ENCODE assay signal across 1 cellular context in genomic region chr13:25286308-25286968, GRCh38.
TF ChIP-seq lines count a peak whose summit lies in the region.

No MANE protein-coding gene starts in this region.

TF ChIP-seq in endothelial cell of umbilical vein, 7 proteins besides CTCF, POLR2A, EP300 and RAD21 (continued from another document):
- TF ChIP-seq, protein P1, sequence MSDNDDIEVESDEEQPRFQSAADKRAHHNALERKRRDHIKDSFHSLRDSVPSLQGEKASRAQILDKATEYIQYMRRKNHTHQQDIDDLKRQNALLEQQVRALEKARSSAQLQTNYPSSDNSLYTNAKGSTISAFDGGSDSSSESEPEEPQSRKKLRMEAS (IDR thresholded peaks at IDR 0.05; ENCODE audit: insufficient read depth, insufficient read length) = no peak
- no peak for TF ChIP-seq POLR2AphosphoS5 (IDR thresholded peaks at IDR 0.05; ENCODE audit: insufficient read depth, low read depth, low read length)
